1 cellular context compared by ENCODE assay signal in the genomic region with DNA sequence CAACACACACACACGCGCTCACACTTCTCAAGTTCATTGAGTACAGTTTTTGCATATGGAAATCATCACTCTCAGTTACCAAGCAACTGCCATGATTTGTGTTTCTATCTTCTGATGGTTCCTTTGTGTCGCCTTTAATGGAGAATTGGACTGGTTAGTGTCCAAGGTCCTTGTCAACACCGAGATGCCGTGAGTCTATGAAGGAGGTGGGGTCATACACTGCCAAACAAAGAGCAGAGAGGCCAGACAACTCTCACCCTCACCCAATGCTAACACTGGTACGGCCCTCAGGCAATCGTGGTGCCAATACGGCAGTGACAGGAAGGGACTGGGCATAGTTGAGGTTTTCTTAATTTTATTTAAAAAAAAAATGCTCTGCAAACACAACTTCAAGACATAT.
TF ChIP-seq lines count a peak whose summit lies in the region.

No MANE protein-coding gene starts in this region.

TF ChIP-seq in IMR-90, 13 proteins besides CTCF, POLR2A, EP300 and RAD21:
- TF ChIP-seq SMC3 (IDR thresholded peaks at IDR 0.05; ENCODE audit: low read depth, low read length) (no peak), CHD1 (IDR thresholded peaks at IDR 0.05; ENCODE audit: low read depth, low read length) (no peak), BHLHE40 (IDR thresholded peaks at IDR 0.05; ENCODE audit: low read depth, low read length) (no peak), CEBPB (IDR thresholded peaks at IDR 0.05; ENCODE audit: low read depth, low read length) (no peak)
